22 cellular contexts compared by ENCODE assay signal in genomic region chr21:30443226-30443625, GRCh38.
"Had no signal": no experiment of that assay in that cellular context is flagged by ENCODE, and none has a peak within 500 bp of the region (broad histone marks: within the 10 kb centered on the region; RNA-seq: fewer than 3 reads in every experiment).

No MANE protein-coding gene starts in this region.

- H3K4me1 Mint-ChIP-seq: activated CD4-positive, alpha-beta memory T cell treated with anti-CD3 and anti-CD28 coated beads, Interleukin-2, amount 10 ng/mL, durations not matched to agents 7 days and 5 days; brain had no signal

- H3K27me3 Mint-ChIP-seq: activated CD4-positive, alpha-beta memory T cell treated with anti-CD3 and anti-CD28 coated beads, Interleukin-2, amount 10 ng/mL, durations not matched to agents 7 days and 5 days; activated CD4-positive, alpha-beta T cell treated with anti-CD3 and anti-CD28 coated beads, Interleukin-2, amount 10 ng/mL, durations not matched to agents 7 days and 5 days; activated naive CD4-positive, alpha-beta T cell treated with anti-CD3 and anti-CD28 coated beads, Interleukin-2, amount 10 ng/mL, durations not matched to agents 7 days and 5 days; activated naive CD8-positive, alpha-beta T cell treated with anti-CD3 and anti-CD28 coated beads, Interleukin-2, amount 10 ng/mL, durations not matched to agents 7 days and 5 days had no signal

- DNase-seq: activated CD4-positive, alpha-beta memory T cell treated with anti-CD3 and anti-CD28 coated beads, Interleukin-2, amount 10 ng/mL, durations not matched to agents 7 days and 5 days; activated CD4-positive, alpha-beta T cell treated with anti-CD3 and anti-CD28 coated beads for 1 hour; activated CD4-positive, alpha-beta T cell treated with anti-CD3 and anti-CD28 coated beads for 4 hours; activated CD4-positive, alpha-beta T cell treated with anti-CD3 and anti-CD28 coated beads, Interleukin-2, amount 10 ng/mL, durations not matched to agents 7 days and 5 days; activated CD4-positive, alpha-beta T cell treated with anti-CD3 and anti-CD28 coated beads, Interleukin-2, amount 50 U/mL, for 4 hours; activated CD8-positive, alpha-beta memory T cell treated with anti-CD3 and anti-CD28 coated beads, Interleukin-2, amount 50 U/mL, for 48 hours; activated gamma-delta T cell; activated naive CD4-positive, alpha-beta T cell; activated naive CD4-positive, alpha-beta T cell treated with anti-CD3 and anti-CD28 coated beads, Interleukin-2, amount 10 ng/mL, durations not matched to agents 7 days and 5 days; activated naive CD8-positive, alpha-beta T cell treated with anti-CD3 and anti-CD28 coated beads, Interleukin-2, amount 10 ng/mL, durations not matched to agents 7 days and 5 days; activated T-cell treated with anti-CD3 and anti-CD28 coated beads for 4 hours; activated T-cell treated with anti-CD3 and anti-CD28 coated beads, Interleukin-2, amount 50 U/mL, for 24 hours; activated T-cell treated with anti-CD3 and anti-CD28 coated beads, Interleukin-2, amount 50 U/mL, for 72 hours; central memory CD4-positive, alpha-beta T cell; cerebellar nuclear complex; colonic mucosa; effector CD8-positive, alpha-beta T cell; esophagus squamous epithelium; head of caudate nucleus; T-helper 2 cell had no signal

- H3K36me3 Mint-ChIP-seq: activated naive CD4-positive, alpha-beta T cell treated with anti-CD3 and anti-CD28 coated beads, Interleukin-2, amount 10 ng/mL, durations not matched to agents 7 days and 5 days; activated naive CD4-positive, alpha-beta T cell treated with anti-CD3 and anti-CD28 coated beads, Interleukin-2, amount 50 U/mL, for 72 hours; activated naive CD8-positive, alpha-beta T cell treated with anti-CD3 and anti-CD28 coated beads, Interleukin-2, amount 10 ng/mL, durations not matched to agents 7 days and 5 days; brain had no signal

- ATAC-seq: activated naive CD4-positive, alpha-beta T cell treated with anti-CD3 and anti-CD28 coated beads, Interleukin-2, amount 50 U/mL, for 72 hours; activated T-cell treated with anti-CD3 and anti-CD28 coated beads, Interleukin-2, amount 50 U/mL, for 72 hours had no signal

- H3K9me3 Mint-ChIP-seq: activated CD4-positive, alpha-beta memory T cell treated with anti-CD3 and anti-CD28 coated beads, Interleukin-2, amount 10 ng/mL, durations not matched to agents 7 days and 5 days; activated CD4-positive, alpha-beta T cell treated with anti-CD3 and anti-CD28 coated beads, Interleukin-2, amount 10 ng/mL, durations not matched to agents 7 days and 5 days; activated naive CD4-positive, alpha-beta T cell treated with anti-CD3 and anti-CD28 coated beads, Interleukin-2, amount 10 ng/mL, durations not matched to agents 7 days and 5 days; activated naive CD4-positive, alpha-beta T cell treated with anti-CD3 and anti-CD28 coated beads, Interleukin-2, amount 50 U/mL, for 72 hours; activated naive CD8-positive, alpha-beta T cell treated with anti-CD3 and anti-CD28 coated beads, Interleukin-2, amount 10 ng/mL, durations not matched to agents 7 days and 5 days; activated T-cell treated with anti-CD3 and anti-CD28 coated beads, Interleukin-2, amount 50 U/mL, for 24 hours; activated T-cell treated with anti-CD3 and anti-CD28 coated beads, Interleukin-2, amount 50 U/mL, for 72 hours had no signal

- H3K27ac Mint-ChIP-seq: activated CD4-positive, alpha-beta memory T cell treated with anti-CD3 and anti-CD28 coated beads, Interleukin-2, amount 10 ng/mL, durations not matched to agents 7 days and 5 days; activated CD4-positive, alpha-beta T cell treated with anti-CD3 and anti-CD28 coated beads, Interleukin-2, amount 10 ng/mL, durations not matched to agents 7 days and 5 days; activated naive CD4-positive, alpha-beta T cell treated with anti-CD3 and anti-CD28 coated beads, Interleukin-2, amount 10 ng/mL, durations not matched to agents 7 days and 5 days; activated naive CD4-positive, alpha-beta T cell treated with anti-CD3 and anti-CD28 coated beads, Interleukin-2, amount 50 U/mL, for 72 hours; activated naive CD8-positive, alpha-beta T cell treated with anti-CD3 and anti-CD28 coated beads, Interleukin-2, amount 10 ng/mL, durations not matched to agents 7 days and 5 days; activated T-cell treated with anti-CD3 and anti-CD28 coated beads, Interleukin-2, amount 50 U/mL, for 24 hours; activated T-cell treated with anti-CD3 and anti-CD28 coated beads, Interleukin-2, amount 50 U/mL, for 72 hours had no signal

- H3K4me3 Mint-ChIP-seq: activated CD4-positive, alpha-beta memory T cell treated with anti-CD3 and anti-CD28 coated beads, Interleukin-2, amount 10 ng/mL, durations not matched to agents 7 days and 5 days; activated CD4-positive, alpha-beta T cell treated with anti-CD3 and anti-CD28 coated beads, Interleukin-2, amount 10 ng/mL, durations not matched to agents 7 days and 5 days; activated naive CD4-positive, alpha-beta T cell treated with anti-CD3 and anti-CD28 coated beads, Interleukin-2, amount 10 ng/mL, durations not matched to agents 7 days and 5 days; activated naive CD8-positive, alpha-beta T cell treated with anti-CD3 and anti-CD28 coated beads, Interleukin-2, amount 10 ng/mL, durations not matched to agents 7 days and 5 days; activated T-cell treated with anti-CD3 and anti-CD28 coated beads, Interleukin-2, amount 50 U/mL, for 24 hours; activated T-cell treated with anti-CD3 and anti-CD28 coated beads, Interleukin-2, amount 50 U/mL, for 72 hours had no signal
